ENCODE assay signal across 1 cellular context in genomic region chr6:35669441-35669776, GRCh38.
TF ChIP-seq lines count a peak whose summit lies in the region.

No MANE protein-coding gene starts in this region.

TF ChIP-seq in SK-N-SH treated with all-trans-retinoic acid at 6 μM for 48 hours, 23 proteins besides CTCF, POLR2A, EP300 and RAD21 (continued from another document):
- TF ChIP-seq ZNF565 (CRISPR knock-in tag; conservative IDR thresholded peaks at IDR 0.05; ENCODE audit: low read depth) (no peak), BACH2 (CRISPR knock-in tag; IDR thresholded peaks at IDR 0.05; ENCODE audit: borderline replicate concordance) (no peak), CREB5 (CRISPR knock-in tag; IDR thresholded peaks at IDR 0.05; ENCODE audit: low read depth) (no peak)
